1 cellular context compared by ENCODE assay signal in the genomic region with DNA sequence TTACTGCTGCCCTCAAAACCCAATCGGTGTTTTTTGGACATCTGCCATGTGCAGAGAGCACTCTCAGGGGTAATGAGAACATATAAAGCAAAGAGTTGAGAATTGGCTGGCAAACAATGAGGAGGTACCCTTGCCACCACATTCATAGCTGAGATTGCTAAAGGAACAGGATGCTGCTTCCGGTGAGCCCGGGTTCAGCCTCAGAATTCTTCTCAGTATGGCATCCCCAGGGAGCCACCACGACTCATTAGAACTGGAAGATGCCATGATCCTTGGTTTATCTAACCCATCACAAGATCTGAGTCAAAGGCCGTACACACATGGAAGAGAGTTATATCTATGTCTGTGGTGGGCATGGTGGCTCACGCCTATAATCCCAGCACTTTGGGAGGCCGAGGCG.
TF ChIP-seq lines count a peak whose summit lies in the region.

No MANE protein-coding gene starts in this region.

TF ChIP-seq in IMR-90, 13 proteins besides CTCF, POLR2A, EP300 and RAD21:
- TF ChIP-seq, protein P1, sequence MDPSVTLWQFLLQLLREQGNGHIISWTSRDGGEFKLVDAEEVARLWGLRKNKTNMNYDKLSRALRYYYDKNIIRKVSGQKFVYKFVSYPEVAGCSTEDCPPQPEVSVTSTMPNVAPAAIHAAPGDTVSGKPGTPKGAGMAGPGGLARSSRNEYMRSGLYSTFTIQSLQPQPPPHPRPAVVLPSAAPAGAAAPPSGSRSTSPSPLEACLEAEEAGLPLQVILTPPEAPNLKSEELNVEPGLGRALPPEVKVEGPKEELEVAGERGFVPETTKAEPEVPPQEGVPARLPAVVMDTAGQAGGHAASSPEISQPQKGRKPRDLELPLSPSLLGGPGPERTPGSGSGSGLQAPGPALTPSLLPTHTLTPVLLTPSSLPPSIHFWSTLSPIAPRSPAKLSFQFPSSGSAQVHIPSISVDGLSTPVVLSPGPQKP (IDR thresholded peaks at IDR 0.05; ENCODE audit: borderline replicate concordance, low read depth, low read length): no peak
- no peak for TF ChIP-seq MXI1 (IDR thresholded peaks at IDR 0.05; ENCODE audit: borderline replicate concordance, low read depth, low read length)
- TF ChIP-seq BHLHE40 (IDR thresholded peaks at IDR 0.05; ENCODE audit: low read depth, low read length): no peak
- TF ChIP-seq NFE2L2 (IDR thresholded peaks at IDR 0.05; ENCODE audit: low read depth, low read length): no peak
- TF ChIP-seq RCOR1 (IDR thresholded peaks at IDR 0.05; ENCODE audit: insufficient replicate concordance, low read length): no peak
- no peak for TF ChIP-seq RFX5 (IDR thresholded peaks at IDR 0.05; ENCODE audit: low read depth, low read length)
- TF ChIP-seq MAZ (IDR thresholded peaks at IDR 0.05; ENCODE audit: borderline replicate concordance, low read depth, low read length): no peak
- TF ChIP-seq CHD1 (IDR thresholded peaks at IDR 0.05; ENCODE audit: low read depth, low read length): no peak
- no peak for TF ChIP-seq CEBPB (IDR thresholded peaks at IDR 0.05; ENCODE audit: low read depth, low read length)
- TF ChIP-seq, protein P2, sequence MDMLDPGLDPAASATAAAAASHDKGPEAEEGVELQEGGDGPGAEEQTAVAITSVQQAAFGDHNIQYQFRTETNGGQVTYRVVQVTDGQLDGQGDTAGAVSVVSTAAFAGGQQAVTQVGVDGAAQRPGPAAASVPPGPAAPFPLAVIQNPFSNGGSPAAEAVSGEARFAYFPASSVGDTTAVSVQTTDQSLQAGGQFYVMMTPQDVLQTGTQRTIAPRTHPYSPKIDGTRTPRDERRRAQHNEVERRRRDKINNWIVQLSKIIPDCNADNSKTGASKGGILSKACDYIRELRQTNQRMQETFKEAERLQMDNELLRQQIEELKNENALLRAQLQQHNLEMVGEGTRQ (IDR thresholded peaks at IDR 0.05; ENCODE audit: low read depth, low read length): no peak
- no peak for TF ChIP-seq FOS (IDR thresholded peaks at IDR 0.05; ENCODE audit: low read depth, low read length)
- TF ChIP-seq MAFK (IDR thresholded peaks at IDR 0.05; ENCODE audit: low read depth, low read length): no peak
